In the genomic region with DNA sequence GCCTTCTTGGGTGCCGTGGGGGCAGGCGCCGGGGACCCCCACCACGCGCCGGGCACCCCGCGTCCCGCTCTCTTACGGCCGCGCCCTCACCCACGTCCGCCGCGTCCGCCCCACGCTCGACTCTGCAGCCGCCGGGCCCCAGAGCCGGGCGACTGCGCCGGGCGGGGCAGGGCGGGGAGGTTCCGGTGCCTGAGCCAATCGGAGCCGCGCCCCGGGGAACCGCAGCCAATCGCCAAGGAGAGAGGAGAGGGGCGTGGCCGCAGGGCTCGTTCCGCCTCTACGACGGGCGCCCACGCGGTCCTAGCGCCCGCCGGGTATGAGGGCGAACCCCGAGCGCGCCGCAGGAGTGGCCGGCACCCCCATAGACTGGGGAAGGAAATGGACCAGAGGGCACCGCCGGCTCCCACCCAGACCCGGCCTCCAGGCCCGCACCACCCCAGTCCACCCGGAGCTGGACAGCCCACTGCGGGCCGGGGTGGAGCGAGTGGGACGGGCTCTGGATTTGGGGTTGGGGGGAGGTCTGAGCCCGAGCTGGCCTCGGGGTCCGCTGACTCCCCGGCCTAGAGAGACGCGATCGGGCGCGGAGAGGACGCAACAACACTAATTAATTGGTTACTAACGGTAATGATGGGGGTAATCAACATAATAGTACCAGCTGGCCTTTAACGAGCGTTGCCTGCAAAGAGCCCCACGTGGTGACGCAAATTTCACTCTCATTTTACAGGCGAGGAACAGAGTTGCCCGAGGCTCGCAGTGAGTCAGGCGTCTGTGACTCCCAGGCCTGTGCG, we compare ENCODE assay signal across 1 cellular context.
TF ChIP-seq lines count a peak whose summit lies in the region.

Gene MFSD12 (minus strand): TSS at position 126 of the 788 bp plus-strand sequence. CDS start 183 bp downstream, outside the sequence.

TF ChIP-seq in K562, 482 proteins besides CTCF, POLR2A, EP300 and RAD21 (continued from another document):
- TF ChIP-seq, protein P1, sequence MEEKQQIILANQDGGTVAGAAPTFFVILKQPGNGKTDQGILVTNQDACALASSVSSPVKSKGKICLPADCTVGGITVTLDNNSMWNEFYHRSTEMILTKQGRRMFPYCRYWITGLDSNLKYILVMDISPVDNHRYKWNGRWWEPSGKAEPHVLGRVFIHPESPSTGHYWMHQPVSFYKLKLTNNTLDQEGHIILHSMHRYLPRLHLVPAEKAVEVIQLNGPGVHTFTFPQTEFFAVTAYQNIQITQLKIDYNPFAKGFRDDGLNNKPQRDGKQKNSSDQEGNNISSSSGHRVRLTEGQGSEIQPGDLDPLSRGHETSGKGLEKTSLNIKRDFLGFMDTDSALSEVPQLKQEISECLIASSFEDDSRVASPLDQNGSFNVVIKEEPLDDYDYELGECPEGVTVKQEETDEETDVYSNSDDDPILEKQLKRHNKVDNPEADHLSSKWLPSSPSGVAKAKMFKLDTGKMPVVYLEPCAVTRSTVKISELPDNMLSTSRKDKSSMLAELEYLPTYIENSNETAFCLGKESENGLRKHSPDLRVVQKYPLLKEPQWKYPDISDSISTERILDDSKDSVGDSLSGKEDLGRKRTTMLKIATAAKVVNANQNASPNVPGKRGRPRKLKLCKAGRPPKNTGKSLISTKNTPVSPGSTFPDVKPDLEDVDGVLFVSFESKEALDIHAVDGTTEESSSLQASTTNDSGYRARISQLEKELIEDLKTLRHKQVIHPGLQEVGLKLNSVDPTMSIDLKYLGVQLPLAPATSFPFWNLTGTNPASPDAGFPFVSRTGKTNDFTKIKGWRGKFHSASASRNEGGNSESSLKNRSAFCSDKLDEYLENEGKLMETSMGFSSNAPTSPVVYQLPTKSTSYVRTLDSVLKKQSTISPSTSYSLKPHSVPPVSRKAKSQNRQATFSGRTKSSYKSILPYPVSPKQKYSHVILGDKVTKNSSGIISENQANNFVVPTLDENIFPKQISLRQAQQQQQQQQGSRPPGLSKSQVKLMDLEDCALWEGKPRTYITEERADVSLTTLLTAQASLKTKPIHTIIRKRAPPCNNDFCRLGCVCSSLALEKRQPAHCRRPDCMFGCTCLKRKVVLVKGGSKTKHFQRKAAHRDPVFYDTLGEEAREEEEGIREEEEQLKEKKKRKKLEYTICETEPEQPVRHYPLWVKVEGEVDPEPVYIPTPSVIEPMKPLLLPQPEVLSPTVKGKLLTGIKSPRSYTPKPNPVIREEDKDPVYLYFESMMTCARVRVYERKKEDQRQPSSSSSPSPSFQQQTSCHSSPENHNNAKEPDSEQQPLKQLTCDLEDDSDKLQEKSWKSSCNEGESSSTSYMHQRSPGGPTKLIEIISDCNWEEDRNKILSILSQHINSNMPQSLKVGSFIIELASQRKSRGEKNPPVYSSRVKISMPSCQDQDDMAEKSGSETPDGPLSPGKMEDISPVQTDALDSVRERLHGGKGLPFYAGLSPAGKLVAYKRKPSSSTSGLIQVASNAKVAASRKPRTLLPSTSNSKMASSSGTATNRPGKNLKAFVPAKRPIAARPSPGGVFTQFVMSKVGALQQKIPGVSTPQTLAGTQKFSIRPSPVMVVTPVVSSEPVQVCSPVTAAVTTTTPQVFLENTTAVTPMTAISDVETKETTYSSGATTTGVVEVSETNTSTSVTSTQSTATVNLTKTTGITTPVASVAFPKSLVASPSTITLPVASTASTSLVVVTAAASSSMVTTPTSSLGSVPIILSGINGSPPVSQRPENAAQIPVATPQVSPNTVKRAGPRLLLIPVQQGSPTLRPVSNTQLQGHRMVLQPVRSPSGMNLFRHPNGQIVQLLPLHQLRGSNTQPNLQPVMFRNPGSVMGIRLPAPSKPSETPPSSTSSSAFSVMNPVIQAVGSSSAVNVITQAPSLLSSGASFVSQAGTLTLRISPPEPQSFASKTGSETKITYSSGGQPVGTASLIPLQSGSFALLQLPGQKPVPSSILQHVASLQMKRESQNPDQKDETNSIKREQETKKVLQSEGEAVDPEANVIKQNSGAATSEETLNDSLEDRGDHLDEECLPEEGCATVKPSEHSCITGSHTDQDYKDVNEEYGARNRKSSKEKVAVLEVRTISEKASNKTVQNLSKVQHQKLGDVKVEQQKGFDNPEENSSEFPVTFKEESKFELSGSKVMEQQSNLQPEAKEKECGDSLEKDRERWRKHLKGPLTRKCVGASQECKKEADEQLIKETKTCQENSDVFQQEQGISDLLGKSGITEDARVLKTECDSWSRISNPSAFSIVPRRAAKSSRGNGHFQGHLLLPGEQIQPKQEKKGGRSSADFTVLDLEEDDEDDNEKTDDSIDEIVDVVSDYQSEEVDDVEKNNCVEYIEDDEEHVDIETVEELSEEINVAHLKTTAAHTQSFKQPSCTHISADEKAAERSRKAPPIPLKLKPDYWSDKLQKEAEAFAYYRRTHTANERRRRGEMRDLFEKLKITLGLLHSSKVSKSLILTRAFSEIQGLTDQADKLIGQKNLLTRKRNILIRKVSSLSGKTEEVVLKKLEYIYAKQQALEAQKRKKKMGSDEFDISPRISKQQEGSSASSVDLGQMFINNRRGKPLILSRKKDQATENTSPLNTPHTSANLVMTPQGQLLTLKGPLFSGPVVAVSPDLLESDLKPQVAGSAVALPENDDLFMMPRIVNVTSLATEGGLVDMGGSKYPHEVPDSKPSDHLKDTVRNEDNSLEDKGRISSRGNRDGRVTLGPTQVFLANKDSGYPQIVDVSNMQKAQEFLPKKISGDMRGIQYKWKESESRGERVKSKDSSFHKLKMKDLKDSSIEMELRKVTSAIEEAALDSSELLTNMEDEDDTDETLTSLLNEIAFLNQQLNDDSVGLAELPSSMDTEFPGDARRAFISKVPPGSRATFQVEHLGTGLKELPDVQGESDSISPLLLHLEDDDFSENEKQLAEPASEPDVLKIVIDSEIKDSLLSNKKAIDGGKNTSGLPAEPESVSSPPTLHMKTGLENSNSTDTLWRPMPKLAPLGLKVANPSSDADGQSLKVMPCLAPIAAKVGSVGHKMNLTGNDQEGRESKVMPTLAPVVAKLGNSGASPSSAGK (IDR thresholded peaks at IDR 0.05), result peak; percentile 91
- TF ChIP-seq KAT8 (IDR thresholded peaks at IDR 0.05; ENCODE audit: low read depth) (no peak), HDGF (IDR thresholded peaks at IDR 0.05) (no peak), TCF15 (CRISPR knock-in tag; IDR thresholded peaks at IDR 0.05) (no peak), ATF7 (IDR thresholded peaks at IDR 0.05) (peak; percentile 63), SREBF2 (CRISPR knock-in tag; IDR thresholded peaks at IDR 0.05) (no peak), XRCC5 (IDR thresholded peaks at IDR 0.05; ENCODE audit: low read depth, low read length) (peak; percentile 86; the same call in 1 of the 2 replicates), CHCHD3 (CRISPR knock-in tag; IDR thresholded peaks at IDR 0.05) (no peak), ZNF143 (CRISPR knock-in tag; IDR thresholded peaks at IDR 0.05) (no peak), XRCC3 (IDR thresholded peaks at IDR 0.05) (no peak), NR2C1 (IDR thresholded peaks at IDR 0.05) (no peak), NR2C1 (tag; IDR thresholded peaks at IDR 0.05) (no peak), IRF2 (CRISPR knock-in tag; IDR thresholded peaks at IDR 0.05) (no peak), ADNP (tag; IDR thresholded peaks at IDR 0.05) (no peak), TCF7L2 (IDR thresholded peaks at IDR 0.05; ENCODE audit: low read depth, low read length) (no peak), HIVEP1 (CRISPR knock-in tag; IDR thresholded peaks at IDR 0.05) (no peak), ESRRB (CRISPR knock-in tag; IDR thresholded peaks at IDR 0.05; ENCODE audit: borderline replicate concordance) (no peak), TAF15 (IDR thresholded peaks at IDR 0.05; ENCODE audit: low read depth, low read length) (no peak), SAFB (IDR thresholded peaks at IDR 0.05; ENCODE audit: borderline replicate concordance, low read depth, low read length) (peak; percentile 74), SMAD4 (CRISPR knock-in tag; conservative IDR thresholded peaks at IDR 0.05) (0 out of 2 replicates have a peak, but pooled peaks have one; percentile 27), SMAD3 (CRISPR knock-in tag; conservative IDR thresholded peaks at IDR 0.05) (no peak), ZNF197 (CRISPR knock-in tag; IDR thresholded peaks at IDR 0.05; ENCODE audit: low read depth) (no peak), KLF6 (CRISPR knock-in tag; IDR thresholded peaks at IDR 0.05; ENCODE audit: borderline replicate concordance) (no peak), ZNF76 (CRISPR knock-in tag; IDR thresholded peaks at IDR 0.05; ENCODE audit: borderline replicate concordance) (no peak), ATF4 (CRISPR knock-in tag; IDR thresholded peaks at IDR 0.05) (no peak), ZNF318 (IDR thresholded peaks at IDR 0.05; ENCODE audit: borderline replicate concordance in 1 of 2, low read depth in 1 of 2) (no peak)
